ENCODE assay signal across 30 cellular contexts in the genomic region with DNA sequence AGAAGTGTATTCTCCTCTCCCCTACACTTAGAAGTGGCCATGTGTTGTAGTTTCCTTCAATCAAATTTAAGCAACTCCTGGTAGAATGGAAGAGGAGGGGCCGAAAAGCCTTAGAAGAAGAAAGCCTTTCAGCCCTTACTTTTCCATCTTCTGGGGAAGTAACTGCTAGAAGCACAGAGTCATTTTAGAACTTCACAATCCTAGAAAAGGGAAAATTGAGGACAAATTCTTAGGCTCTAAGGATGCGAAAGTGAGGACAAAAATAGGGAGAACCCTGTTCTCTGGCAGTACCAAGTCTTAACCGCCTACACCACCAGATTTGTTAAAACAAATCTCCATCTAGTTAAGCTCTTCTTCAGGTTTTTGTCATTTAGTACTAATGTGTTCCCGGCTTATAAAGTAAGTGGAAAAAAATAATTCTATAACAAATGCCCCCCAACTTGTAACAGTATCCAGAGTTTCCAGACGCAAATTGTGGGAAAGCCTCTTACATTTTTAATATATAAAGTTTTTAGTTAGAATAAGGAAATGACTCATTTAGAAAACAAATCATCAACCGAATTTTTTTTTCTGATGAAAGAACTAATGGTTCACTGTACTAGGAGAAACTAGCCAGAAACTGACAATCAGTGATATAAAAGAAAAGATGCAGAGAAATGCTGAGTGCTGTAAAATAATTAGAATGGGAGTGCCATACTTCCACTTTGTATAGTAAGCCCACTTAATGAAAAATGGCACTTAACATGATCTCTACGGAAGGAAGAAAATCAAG.
DNase-seq lines count a peak whose midpoint lies in the region; ATAC-seq, FAIRE-seq and TF ChIP-seq lines count a peak whose summit lies in the region.
"Had no signal": no experiment of that assay in that cellular context is flagged by ENCODE, and none has a peak within 500 bp of the region (broad histone marks: within the 10 kb centered on the region; RNA-seq: fewer than 3 reads in every experiment).

No MANE protein-coding gene starts in this region.

- H3K4me3 ChIP-seq in mammary epithelial cell (replicated peaks in 1 of 3; ENCODE audit: insufficient read depth in 1 of 3, low read depth in 2 of 3, low read length in 3 of 3) (no peak overlapping the region), fibroblast of pulmonary artery (replicated peaks; ENCODE audit: low read depth, low read length) (no peak overlapping the region)
- H3K4me3 ChIP-seq: cardiac muscle cell, left lung, ovary, right atrium auricular region, SK-N-MC, upper lobe of right lung had no signal

- ATAC-seq in HG03097 (IDR thresholded peaks at IDR 0.05; ENCODE audit: low FRiP score, unreplicated experiment), result no peak
- ATAC-seq: activated T-cell treated with anti-CD3 and anti-CD28 coated beads, Interleukin-2, amount 50 U/mL, for 4 hours; left lung; naive thymus-derived CD4-positive, alpha-beta T cell; upper lobe of right lung had no signal

- dilution Hi-C loops in mammary epithelial cell (cut with HindIII; ENCODE audit: low sequenced_read_pairs), result no loop called here

- H3K4me1 ChIP-seq in mammary epithelial cell (ENCODE audit: insufficient read depth, low read length), result no peaks in the 10 kb centered on the region
- H3K4me1 ChIP-seq: left lung, right atrium auricular region, upper lobe of right lung had no signal

- H3K9me3 ChIP-seq in mammary epithelial cell (replicated peaks; ENCODE audit: insufficient read depth, low read length), result no peaks in the 10 kb centered on the region
- H3K9me3 ChIP-seq: left lung, ovary, right atrium auricular region, upper lobe of right lung had no signal

- no peak overlapping the region for H3K9ac ChIP-seq in mammary epithelial cell (ENCODE audit: insufficient read depth, low read length)

- H3K27me3 ChIP-seq in mammary epithelial cell (ENCODE audit: insufficient read depth, low read length), result no peaks in the 10 kb centered on the region
- H3K27me3 ChIP-seq: cardiac muscle cell, left lung, ovary, right atrium auricular region, upper lobe of right lung had no signal

- 89% methylated on average over 7 of the region's 7 CpGs for WGBS in mammary epithelial cell (ENCODE audit: low coverage, missing lambda C conversion rate)

- DNase-seq in GM19239 (ENCODE audit: insufficient read length, low spot score) (no peak), mammary epithelial cell (peak; percentile 11), fibroblast of pulmonary artery (ENCODE audit: low read depth) (peak; percentile 10), pons (ENCODE audit: low spot score) (peak; percentile 69), NCI-H1694 (lab: John Stamatoyannopoulos, UW) (no peak), NCI-H774 (lab: John Stamatoyannopoulos, UW) (no peak), NAMALWA (ENCODE audit: low spot score) (no peak)
- DNase-seq: ACHN; activated CD4-positive, alpha-beta T cell treated with anti-CD3 and anti-CD28 coated beads, Interleukin-2, amount 10 ng/mL, durations not matched to agents 24 days and 14 days; activated naive CD4-positive, alpha-beta T cell treated with Interleukin-2 at 50 U/mL for 16 hours; activated T-cell treated with anti-CD3 and anti-CD28 coated beads, Interleukin-2, amount 50 U/mL, for 4 hours; COR-L47; DMS79 treated with DMSO at 0.1 percent for 48 hours; head of caudate nucleus; left lung; naive thymus-derived CD4-positive, alpha-beta T cell; NCI-H1092 treated with DMSO at 0.1 percent for 48 hours; NCI-H2029; NCI-H69; ovary; stimulated activated CD4-positive, alpha-beta T cell treated with anti-CD3 and anti-CD28 coated beads, Interleukin-4, amount 100 ng/mL, for 1 hour; upper lobe of right lung; WERI-Rb-1 had no signal

- in situ Hi-C loops in mammary epithelial cell (cut with MboI; ENCODE audit: low sequenced_read_pairs in 2 of 2), result no loop called here

- TF ChIP-seq CTCF in mammary epithelial cell (conservative IDR thresholded peaks at IDR 0.05 in 1 of 2, IDR thresholded peaks at IDR 0.05 in 1 of 2; ENCODE audit: extremely low read depth in 1 of 2, insufficient read depth in 1 of 2, low read depth in 1 of 2, low read length in 2 of 2), result no peak
- TF ChIP-seq CTCF in fibroblast of pulmonary artery (IDR thresholded peaks at IDR 0.05; ENCODE audit: low read length, missing control alignments), result no peak

- peaks cover 2% of the 10 kb centered on the region for H4K20me1 ChIP-seq in mammary epithelial cell (ENCODE audit: insufficient read depth, low read length)

- intact Hi-C loops in mammary epithelial cell (cut with micrococcal nuclease), result no loop called here

- peaks cover 6% of the 10 kb centered on the region for H3K36me3 ChIP-seq in mammary epithelial cell (ENCODE audit: insufficient read depth, low read length)
- H3K36me3 ChIP-seq: cardiac muscle cell, ovary, right atrium auricular region, WERI-Rb-1 had no signal

- BruUV-seq in mammary epithelial cell (replicated peaks; lab: Mats Ljungman, UMichigan), result no TSS peak

- H3K27ac ChIP-seq in mammary epithelial cell (ENCODE audit: insufficient read depth, low read depth, low read length), result no peak overlapping the region
- H3K27ac ChIP-seq: cardiac muscle cell, HL-60, left lung, ovary, right atrium auricular region, SK-N-MC, upper lobe of right lung, WERI-Rb-1 had no signal

- CTCF ChIA-PET in mammary epithelial cell (lab: Charles Lee; ENCODE audit: low non-redundant PET), result no interaction called here

- H2AFZ ChIP-seq in mammary epithelial cell (ENCODE audit: low read depth, low read length), result no peak overlapping the region

- no peak overlapping the region for H3K4me2 ChIP-seq in mammary epithelial cell (ENCODE audit: insufficient read depth, low read depth, low read length)

- FAIRE-seq in GM19239 (lab: Jason Lieb, UNC), result peak; percentile 8
- FAIRE-seq: endothelial cell of umbilical vein, H54 had no signal

- no peaks in the 10 kb centered on the region for H3K79me2 ChIP-seq in mammary epithelial cell (ENCODE audit: insufficient read depth, low read length)

Comparison
In these comparisons a context has a peak if more than half of its experiments do, and no peak if none do; other contexts are left out.
1. DNase-seq: peak in mammary epithelial cell (single experiment), fibroblast of pulmonary artery (single experiment) and pons (single experiment); none in GM19239 (single experiment), NCI-H1694 (single experiment), NCI-H774 (single experiment) and NAMALWA (single experiment).